In the genomic region with DNA sequence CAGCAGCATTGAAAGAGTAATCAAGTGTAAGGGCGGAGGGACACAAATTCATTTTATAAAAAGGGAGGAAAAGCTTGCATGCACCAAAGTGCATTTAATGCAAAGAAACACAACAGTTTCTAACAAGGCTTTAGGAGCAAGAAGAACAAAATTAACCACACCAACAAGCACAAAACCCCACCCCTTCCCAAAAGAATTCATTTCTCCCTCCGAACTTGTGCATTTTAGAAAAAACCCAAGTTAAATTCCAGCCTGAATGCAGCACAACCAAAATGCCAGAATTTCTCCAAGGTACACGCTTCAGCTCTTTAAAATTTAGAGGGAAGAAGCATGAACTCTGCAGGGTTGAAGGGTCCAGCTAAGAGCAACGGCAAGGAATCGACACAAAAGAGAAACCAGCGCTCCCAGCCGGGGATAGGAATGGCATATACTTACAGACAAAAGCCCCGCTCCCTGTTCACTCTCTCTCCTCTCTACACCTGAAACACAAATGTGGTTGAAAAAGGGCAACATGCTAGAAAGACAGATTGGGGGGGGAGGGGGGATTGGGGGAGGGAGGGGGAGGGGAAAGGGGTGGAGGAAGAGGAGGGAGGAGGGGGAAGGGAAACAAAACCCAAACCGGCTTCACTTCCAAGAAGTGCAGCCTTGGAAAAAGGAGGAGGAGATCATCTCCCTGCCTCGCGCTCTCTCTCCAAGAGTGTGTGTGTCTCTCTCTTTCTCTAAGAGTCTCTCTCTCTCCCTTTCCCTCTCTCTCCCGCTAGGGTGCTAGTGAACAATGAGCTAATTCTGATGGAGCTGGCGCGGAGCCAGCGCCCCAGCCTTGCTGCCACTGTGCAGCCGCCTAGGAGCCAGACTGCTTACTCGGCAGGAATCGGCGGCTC, we compare ENCODE assay signal across 7 cellular contexts. TPM values are rescaled to one million over a fixed set of nuclear protein-coding genes. Genes with fewer than 3 reads are reported as not detected.
A peak's percentile ranks its signal among the peaks of the same experiment; 100 is the strongest.
DNase-seq lines count a peak whose midpoint lies in the region; ATAC-seq and TF ChIP-seq lines count a peak whose summit lies in the region.

A gene with protein sequence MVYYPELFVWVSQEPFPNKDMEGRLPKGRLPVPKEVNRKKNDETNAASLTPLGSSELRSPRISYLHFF (minus strand): TSS at position 494 of the 881 bp plus-strand sequence. CDS start 1,422 bp downstream, outside the sequence.

- H3K4me3 ChIP-seq in body of pancreas (peak within 1 kb of the TSS; percentile 26 to 60), iPS DF 6.9 (ENCODE audit: low read length) (peak within 1 kb of the TSS; percentile 77; the same call in 1 of the 2 replicates)

- H3K9me3 ChIP-seq in body of pancreas (no peaks in the 10 kb centered on the region), iPS DF 6.9 (ENCODE audit: control insufficient read depth, insufficient read depth, low read length) (no peaks in the 10 kb centered on the region)

- DNase-seq in NCI-H187 treated with DMSO at 0.1 percent for 48 hours (lab: John Stamatoyannopoulos, UW) (peak; percentile 83), body of pancreas (peak; percentile 93 to 97 (median 94)), iPS DF 6.9 (ENCODE audit: low read depth, low spot score) (peak; percentile 48), sciatic nerve (ENCODE audit: low spot score) (peak; percentile 96)

- peak; percentile 5 to 56 (median 45) for TF ChIP-seq POLR2A in body of pancreas (IDR thresholded peaks at IDR 0.05)

- ATAC-seq in GM18508 (IDR thresholded peaks at IDR 0.05; ENCODE audit: insufficient read depth, unreplicated experiment) (peak; percentile 43), HG02981 (IDR thresholded peaks at IDR 0.05; ENCODE audit: unreplicated experiment) (peak; percentile 59), body of pancreas (peak; percentile 88), sciatic nerve (peak; percentile 89)

- H3K27me3 ChIP-seq in body of pancreas (no peaks in the 10 kb centered on the region), iPS DF 6.9 (ENCODE audit: control insufficient read depth, insufficient read depth, low read length) (no peaks in the 10 kb centered on the region)

- H3K4me1 ChIP-seq in body of pancreas, result peaks cover 15% of the 10 kb centered on the region
- H3K4me1 ChIP-seq in iPS DF 6.9 (ENCODE audit: control insufficient read depth, insufficient read depth, low read length), result peaks cover 2% of the 10 kb centered on the region; the same call in 1 of the 2 replicates

- H3K36me3 ChIP-seq in body of pancreas (replicated peaks in 1 of 2; ENCODE audit: insufficient read depth in 1 of 2, low read depth in 2 of 2) (no peaks in the 10 kb centered on the region), iPS DF 6.9 (ENCODE audit: control insufficient read depth, insufficient read depth, low read length) (no peaks in the 10 kb centered on the region; the same call in 1 of the 2 replicates)

- peak within 1 kb of the TSS; percentile 88 to 97 (median 93) for H3K27ac ChIP-seq in body of pancreas
- peak within 1 kb of the TSS; percentile 10 for H3K27ac ChIP-seq in iPS DF 6.9 (ENCODE audit: low read length)

- WGBS in body of pancreas, 2 donors, result 2 to 3% methylated on average over 15 to 19 of the region's 19 CpGs
- no CpG with 5 or more reads among the region's 19 CpGs for WGBS in iPS DF 6.9 (ENCODE audit: insufficient coverage, insufficient read length)

- intact Hi-C loops in T-helper 2 cell treated with Interferon-gamma antibody and Interleukin-4, amounts not matched to agents 100 ng/mL and 5 ng/mL, for 36 hours (cut with micrococcal nuclease), result loop anchor here (1.0 to 5.0 kb wide), 11 partner anchors 15 to 1018 kb away; a partner anchor contains a TSS
- intact Hi-C loops in body of pancreas (cut with DNase I), result no loop called here
- intact Hi-C loops in sciatic nerve (cut with DNase I), result no loop called here

- peak in 6 of 7 experiments; percentile 24 to 90 (median 74) for TF ChIP-seq CTCF in body of pancreas (IDR thresholded peaks at IDR 0.05)

RNA-seq across cellular contexts. Expression of the gene that starts here (rescaled TPM):
- 25.8 and 30.3 TPM in 2 replicates for total RNA-seq in T-helper 2 cell treated with Interferon-gamma antibody and Interleukin-4, amounts not matched to agents 100 ng/mL and 5 ng/mL, for 36 hours
- total RNA-seq in body of pancreas (1 to 10 TPM; 4.4 to 5.3 TPM), sciatic nerve (28.6 TPM)

Comparison
In these comparisons a context has a peak if more than half of its experiments do, and no peak if none do; other contexts are left out.
1. Peak in every context shown above with its lines: DNase-seq, ATAC-seq, H3K4me3 ChIP-seq and H3K27ac ChIP-seq.